Comparison of ENCODE assay signal across 33 cellular contexts in the genomic region with DNA sequence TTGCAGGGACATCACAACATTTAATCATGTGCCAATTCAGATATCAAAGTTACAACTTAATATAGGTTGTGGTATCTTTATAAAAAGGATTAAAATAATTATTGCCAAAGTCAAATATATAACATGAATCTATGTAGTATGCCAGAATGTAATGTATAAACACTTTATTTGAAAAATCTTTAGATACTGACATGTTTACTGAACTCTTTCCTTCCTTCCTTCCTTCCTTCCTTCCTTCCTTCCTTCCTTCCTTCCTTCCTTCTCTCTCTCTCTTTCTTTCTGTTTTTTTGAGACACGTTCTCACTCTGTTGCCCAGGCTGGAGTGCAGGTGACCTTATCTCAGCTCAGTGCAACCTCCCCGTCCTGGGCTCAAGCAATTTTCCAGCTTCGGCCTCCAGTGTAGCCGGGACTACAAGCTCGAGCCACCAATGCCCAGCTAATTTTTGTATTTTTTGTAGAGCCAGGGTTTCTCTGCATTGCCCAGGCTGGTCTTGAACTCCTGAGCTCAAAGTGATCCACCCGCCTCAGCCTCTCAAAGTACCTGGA.
"Had no signal": no experiment of that assay in that cellular context is flagged by ENCODE, and none has a peak within 500 bp of the region (broad histone marks: within the 10 kb centered on the region; RNA-seq: fewer than 3 reads in every experiment).

No MANE protein-coding gene starts in this region.

- H3K36me3 ChIP-seq: SJCRH30, WERI-Rb-1 had no signal

- ATAC-seq: activated CD8-positive, alpha-beta memory T cell treated with anti-CD3 and anti-CD28 coated beads, Interleukin-2, amount 10 ng/mL, durations not matched to agents 7 days and 5 days; activated naive CD8-positive, alpha-beta T cell treated with anti-CD3 and anti-CD28 coated beads, Interleukin-2, amount 50 U/mL, for 24 hours; T-cell had no signal

- H3K4me2 ChIP-seq: SK-N-SH had no signal

- H3K4me3 ChIP-seq: SJCRH30 had no signal

- H3K4me3 Mint-ChIP-seq: activated CD4-positive, alpha-beta memory T cell treated with anti-CD3 and anti-CD28 coated beads, Interleukin-2, amount 10 ng/mL, durations not matched to agents 7 days and 5 days; activated CD8-positive, alpha-beta memory T cell treated with anti-CD3 and anti-CD28 coated beads, Interleukin-2, amount 10 ng/mL, durations not matched to agents 7 days and 5 days; activated naive CD4-positive, alpha-beta T cell treated with anti-CD3 and anti-CD28 coated beads, Interleukin-2, amount 10 ng/mL, durations not matched to agents 7 days and 5 days; activated naive CD8-positive, alpha-beta T cell; activated naive CD8-positive, alpha-beta T cell treated with anti-CD3 and anti-CD28 coated beads, Interleukin-2, amount 50 U/mL, for 24 hours; brain; T-cell had no signal

- H3K27ac Mint-ChIP-seq: activated CD4-positive, alpha-beta memory T cell treated with anti-CD3 and anti-CD28 coated beads, Interleukin-2, amount 10 ng/mL, durations not matched to agents 7 days and 5 days; activated CD8-positive, alpha-beta memory T cell treated with anti-CD3 and anti-CD28 coated beads, Interleukin-2, amount 10 ng/mL, durations not matched to agents 7 days and 5 days; activated naive CD4-positive, alpha-beta T cell treated with anti-CD3 and anti-CD28 coated beads, Interleukin-2, amount 10 ng/mL, durations not matched to agents 7 days and 5 days; activated naive CD8-positive, alpha-beta T cell; activated naive CD8-positive, alpha-beta T cell treated with anti-CD3 and anti-CD28 coated beads, Interleukin-2, amount 50 U/mL, for 24 hours; T-cell had no signal

- H3K27me3 Mint-ChIP-seq: activated naive CD4-positive, alpha-beta T cell treated with anti-CD3 and anti-CD28 coated beads, Interleukin-2, amount 10 ng/mL, durations not matched to agents 7 days and 5 days; activated naive CD8-positive, alpha-beta T cell; brain had no signal

- H3K4me1 Mint-ChIP-seq: activated CD4-positive, alpha-beta memory T cell treated with anti-CD3 and anti-CD28 coated beads, Interleukin-2, amount 10 ng/mL, durations not matched to agents 7 days and 5 days; activated CD8-positive, alpha-beta memory T cell treated with anti-CD3 and anti-CD28 coated beads, Interleukin-2, amount 10 ng/mL, durations not matched to agents 7 days and 5 days; activated naive CD4-positive, alpha-beta T cell treated with anti-CD3 and anti-CD28 coated beads, Interleukin-2, amount 10 ng/mL, durations not matched to agents 7 days and 5 days; activated naive CD8-positive, alpha-beta T cell treated with anti-CD3 and anti-CD28 coated beads, Interleukin-2, amount 50 U/mL, for 24 hours; T-cell had no signal

- H3K9ac ChIP-seq: SK-N-SH had no signal

- H3K9me3 ChIP-seq: SJCRH30, SK-N-SH had no signal

- H3K9me3 Mint-ChIP-seq: activated CD4-positive, alpha-beta memory T cell treated with anti-CD3 and anti-CD28 coated beads, Interleukin-2, amount 10 ng/mL, durations not matched to agents 7 days and 5 days; activated naive CD4-positive, alpha-beta T cell treated with anti-CD3 and anti-CD28 coated beads, Interleukin-2, amount 10 ng/mL, durations not matched to agents 7 days and 5 days; activated naive CD8-positive, alpha-beta T cell treated with anti-CD3 and anti-CD28 coated beads, Interleukin-2, amount 50 U/mL, for 24 hours; T-cell had no signal

- DNase-seq: activated CD4-positive, alpha-beta memory T cell treated with anti-CD3 and anti-CD28 coated beads, Interleukin-2, amount 10 ng/mL, durations not matched to agents 7 days and 5 days; activated CD4-positive, alpha-beta T cell treated with anti-CD3 and anti-CD28 coated beads for 1 hour; activated CD4-positive, alpha-beta T cell treated with anti-CD3 and anti-CD28 coated beads for 48 hours; activated CD4-positive, CD25-positive, alpha-beta regulatory T cell; activated CD8-positive, alpha-beta memory T cell treated with anti-CD3 and anti-CD28 coated beads for 24 hours; activated CD8-positive, alpha-beta memory T cell treated with anti-CD3 and anti-CD28 coated beads, Interleukin-2, amount 10 ng/mL, durations not matched to agents 7 days and 5 days; activated CD8-positive, alpha-beta memory T cell treated with anti-CD3 and anti-CD28 coated beads, Interleukin-2, amount 50 U/mL, for 48 hours; activated effector memory CD4-positive, alpha-beta T cell treated with Interleukin-2 at 50 U/mL for 16 hours; activated naive CD4-positive, alpha-beta T cell treated with anti-CD3 and anti-CD28 coated beads, Interleukin-2, amount 10 ng/mL, durations not matched to agents 7 days and 5 days; activated naive CD8-positive, alpha-beta T cell treated with anti-CD3 and anti-CD28 coated beads, Interleukin-2, amount 50 U/mL, for 24 hours; activated T-cell treated with anti-CD3 and anti-CD28 coated beads, Interleukin-2, amount 50 U/mL, for 48 hours; anterior cingulate cortex; caudate nucleus; MM.1S; MV-4-11; NCI-H1092; NCI-H146; NCI-H187; NCI-H2029 treated with DMSO at 0.1 percent for 48 hours; NCI-H2107; NCI-H2171; NCI-H510A; NCI-H526; NCI-H748 treated with DMSO at 0.1 percent for 48 hours; NK-92 treated with Interleukin-12 subunit alpha and Interleukin-12 subunit beta, amount 100 ng/mL, for 24 hours; Right ventricle myocardium superior; SJCRH30; SK-N-SH; T-cell; T1000; WERI-Rb-1 had no signal

- H3K36me3 Mint-ChIP-seq: activated CD8-positive, alpha-beta memory T cell treated with anti-CD3 and anti-CD28 coated beads, Interleukin-2, amount 10 ng/mL, durations not matched to agents 7 days and 5 days; activated naive CD4-positive, alpha-beta T cell treated with anti-CD3 and anti-CD28 coated beads, Interleukin-2, amount 10 ng/mL, durations not matched to agents 7 days and 5 days; activated naive CD8-positive, alpha-beta T cell; brain; T-cell had no signal

- H3K27ac ChIP-seq: SJCRH30, WERI-Rb-1 had no signal

- H3K27me3 ChIP-seq: SJCRH30 had no signal

- H3K4me1 ChIP-seq: SJCRH30 had no signal
